9 cellular contexts compared by ENCODE assay signal in genomic region chr4:100208964-100209363, GRCh38. TPM values are rescaled to one million over a fixed set of nuclear protein-coding genes. Genes with fewer than 3 reads are reported as not detected.
DNase-seq lines count a peak whose midpoint lies in the region; ATAC-seq, FAIRE-seq and TF ChIP-seq lines count a peak whose summit lies in the region.
"Had no signal": no experiment of that assay in that cellular context is flagged by ENCODE, and none has a peak within 500 bp of the region (broad histone marks: within the 10 kb centered on the region; RNA-seq: fewer than 3 reads in every experiment).

No MANE protein-coding gene starts in this region.

- no peak for FAIRE-seq in astrocyte (lab: Jason Lieb, UNC)

- no peak overlapping the region for H3K27ac Mint-ChIP-seq in astrocyte (ENCODE audit: unreplicated experiment)
- H3K27ac Mint-ChIP-seq in CD8-positive, alpha-beta T cell = no peak overlapping the region

- peak; percentile 89 for ATAC-seq in GM18508 (IDR thresholded peaks at IDR 0.05; ENCODE audit: insufficient read depth, unreplicated experiment)
- peak; percentile 69 for ATAC-seq in GM21515 (IDR thresholded peaks at IDR 0.05; ENCODE audit: unreplicated experiment)
- ATAC-seq in HG03175 (IDR thresholded peaks at IDR 0.05; ENCODE audit: unreplicated experiment) = peak; percentile 94
- no peak for ATAC-seq in CD8-positive, alpha-beta T cell

- peaks cover 10% of the 10 kb centered on the region for H3K4me1 Mint-ChIP-seq in astrocyte (ENCODE audit: low read depth, unreplicated experiment)
- H3K4me1 Mint-ChIP-seq in CD8-positive, alpha-beta T cell (ENCODE audit: low read depth) = no peaks in the 10 kb centered on the region

- no peaks in the 10 kb centered on the region for H3K36me3 ChIP-seq in astrocyte (ENCODE audit: insufficient read depth, low read length)
- no peaks in the 10 kb centered on the region for H3K36me3 ChIP-seq in CD8-positive, alpha-beta T cell (ENCODE audit: insufficient read depth, low read length)

- POLR2A ChIA-PET in CD8-positive, alpha-beta T cell (lab: Charles Lee) = no interaction called here

- H3K9ac ChIP-seq in astrocyte (ENCODE audit: low read length) = no peak overlapping the region

- CTCF ChIA-PET in CD8-positive, alpha-beta T cell (lab: Charles Lee) = no interaction called here

- intact Hi-C loops in CD8-positive, alpha-beta T cell (cut with DNase I, micrococcal nuclease) = no loop called here

- no peaks in the 10 kb centered on the region for H3K9me3 Mint-ChIP-seq in astrocyte (ENCODE audit: unreplicated experiment)
- no peaks in the 10 kb centered on the region for H3K9me3 Mint-ChIP-seq in CD8-positive, alpha-beta T cell

- H3K4me1 ChIP-seq in astrocyte (ENCODE audit: insufficient read depth, low read length) = no peaks in the 10 kb centered on the region
- no peaks in the 10 kb centered on the region for H3K4me1 ChIP-seq in CD8-positive, alpha-beta T cell (ENCODE audit: insufficient read depth, low read length)

- TF ChIP-seq CTCF in astrocyte (IDR thresholded peaks at IDR 0.05; ENCODE audit: insufficient read depth, low read depth, low read length) (no peak), coronary artery (IDR thresholded peaks at IDR 0.05) (no peak)
- no peak for TF ChIP-seq CTCF in CD8-positive, alpha-beta T cell (IDR thresholded peaks at IDR 0.05)

- no peaks in the 10 kb centered on the region for H3K27me3 ChIP-seq in astrocyte (ENCODE audit: insufficient read depth, low read length)
- H3K27me3 ChIP-seq in CD8-positive, alpha-beta T cell (ENCODE audit: insufficient read depth, low read length) = no peaks in the 10 kb centered on the region

- H3K27ac ChIP-seq in astrocyte (ENCODE audit: low read depth, low read length) (no peak overlapping the region), coronary artery (no peak overlapping the region)
- no peak overlapping the region for H3K27ac ChIP-seq in CD8-positive, alpha-beta T cell (ENCODE audit: low read depth, low read length)

- H3K9me3 ChIP-seq in astrocyte (ENCODE audit: insufficient read depth, low read depth, low read length) = no peaks in the 10 kb centered on the region
- H3K9me3 ChIP-seq in CD8-positive, alpha-beta T cell (ENCODE audit: low read length) = no peaks in the 10 kb centered on the region

- H3K4me3 Mint-ChIP-seq in astrocyte (ENCODE audit: unreplicated experiment) = no peak overlapping the region
- no peak overlapping the region for H3K4me3 Mint-ChIP-seq in CD8-positive, alpha-beta T cell

- no peaks in the 10 kb centered on the region for H3K79me2 ChIP-seq in astrocyte (ENCODE audit: insufficient read depth, low read length)

- peaks cover 5% of the 10 kb centered on the region for H3K27me3 Mint-ChIP-seq in astrocyte (ENCODE audit: low read depth, unreplicated experiment)
- peaks cover 20% of the 10 kb centered on the region for H3K27me3 Mint-ChIP-seq in CD8-positive, alpha-beta T cell (ENCODE audit: low read depth)

- no peaks in the 10 kb centered on the region for H4K20me1 ChIP-seq in astrocyte (ENCODE audit: insufficient read depth, low read length)

- H3K4me3 ChIP-seq in astrocyte (ENCODE audit: insufficient read depth, low read depth, low read length) (no peak overlapping the region), coronary artery (no peak overlapping the region)
- H3K4me3 ChIP-seq in CD8-positive, alpha-beta T cell (ENCODE audit: low read depth, low read length) = no peak overlapping the region

- H3K36me3 Mint-ChIP-seq in astrocyte (ENCODE audit: low read depth, unreplicated experiment) = no peaks in the 10 kb centered on the region
- H3K36me3 Mint-ChIP-seq in CD8-positive, alpha-beta T cell = no peaks in the 10 kb centered on the region

- no peak overlapping the region for H3K4me2 ChIP-seq in astrocyte (ENCODE audit: low read length)

- DNase-seq in astrocyte (ENCODE audit: low read depth) (peak; percentile 12), coronary artery (ENCODE audit: low spot score) (no peak), A172 (ENCODE audit: low spot score) (no peak), SW 1271 (lab: John Stamatoyannopoulos, UW) (no peak)
- no peak for DNase-seq in CD8-positive, alpha-beta T cell
- DNase-seq: activated CD8-positive, alpha-beta memory T cell treated with anti-CD3 and anti-CD28 coated beads for 24 hours had no signal

- no peak overlapping the region for H2AFZ ChIP-seq in astrocyte (ENCODE audit: low read depth, low read length)

RNA-seq across cellular contexts. Expression of gene DDIT4L, which starts 18.7 kb away (rescaled TPM):
- 0.14 and 1.5 TPM in 2 replicates for total RNA-seq in astrocyte
- under 1 TPM in 1 of 2 experiments, not detected in 1; 0.16 TPM for total RNA-seq in CD8-positive, alpha-beta T cell
- total RNA-seq in A172 (2014; rRNA removed; shearing (Covaris generic)) = 2.1 and 2.2 TPM in 2 replicates
